26 cellular contexts compared by ENCODE assay signal in genomic region chr16:22306788-22307187, GRCh38.
"Had no signal": no experiment of that assay in that cellular context is flagged by ENCODE, and none has a peak within 500 bp of the region (broad histone marks: within the 10 kb centered on the region; RNA-seq: fewer than 3 reads in every experiment).

No MANE protein-coding gene starts in this region.

- H3K27ac Mint-ChIP-seq: mesothelial cell of epicardium; natural killer cell treated with Interleukin-12 subunit alpha and Interleukin-12 subunit beta and Interleukin-15 and Interleukin-18, amount 100 ng/mL, for 72 hours; stimulated activated naive CD8-positive, alpha-beta T cell treated with anti-CD3 and anti-CD28 coated beads, Interleukin-15, Interleukin-2, amounts not matched to agents 100 ng/mL and 50 ng/mL, for 24 hours; type B pancreatic cell had no signal

- H3K27me3 ChIP-seq: left lung, suprapubic skin, tibial artery, uterus had no signal

- H3K27ac ChIP-seq: left lung, lower lobe of right lung, parathyroid adenoma, psoas muscle, skin epidermis, suprapubic skin, thoracic aorta, tibial artery, uterus had no signal

- H2AFZ ChIP-seq: parathyroid adenoma had no signal

- H3K36me3 ChIP-seq: uterus had no signal

- H3K9ac ChIP-seq: parathyroid adenoma had no signal

- DNase-seq: head of caudate nucleus; hippocampal formation; left colon; left lung; lower lobe of right lung; mammary epithelial cell; mesendoderm; naive thymus-derived CD4-positive, alpha-beta T cell; occipital lobe; psoas muscle; stimulated activated CD4-positive, alpha-beta T cell treated with anti-CD3 and anti-CD28 coated beads, Interleukin-12 subunit alpha, Interleukin-12 subunit beta, amount 100 ng/mL, for 4 hours; stimulated activated CD4-positive, alpha-beta T cell treated with anti-CD3 and anti-CD28 coated beads, Interleukin-15, amount 100 ng/mL, for 24 hours; stimulated activated CD4-positive, alpha-beta T cell treated with anti-CD3 and anti-CD28 coated beads, Interleukin-2, amount 100 ng/mL, for 24 hours; stimulated activated CD4-positive, alpha-beta T cell treated with anti-CD3 and anti-CD28 coated beads, Interleukin-4, amount 100 ng/mL, for 1 hour; stimulated activated naive CD4-positive, alpha-beta T cell; tibial artery; uterus had no signal

- H3K4me1 ChIP-seq: left lung, lower lobe of right lung, parathyroid adenoma, psoas muscle, tibial artery, uterus had no signal

- H3K9me3 Mint-ChIP-seq: mesothelial cell of epicardium; natural killer cell treated with Interleukin-12 subunit alpha and Interleukin-12 subunit beta and Interleukin-15 and Interleukin-18, amount 100 ng/mL, for 72 hours; stimulated activated naive CD8-positive, alpha-beta T cell treated with anti-CD3 and anti-CD28 coated beads, Interleukin-15, Interleukin-2, amounts not matched to agents 100 ng/mL and 50 ng/mL, for 24 hours; type B pancreatic cell had no signal

- H3K27me3 Mint-ChIP-seq: naive thymus-derived CD4-positive, alpha-beta T cell; natural killer cell treated with Interleukin-12 subunit alpha and Interleukin-12 subunit beta and Interleukin-15 and Interleukin-18, amount 100 ng/mL, for 72 hours; stimulated activated naive CD8-positive, alpha-beta T cell treated with anti-CD3 and anti-CD28 coated beads, Interleukin-15, Interleukin-2, amounts not matched to agents 100 ng/mL and 50 ng/mL, for 24 hours; type B pancreatic cell had no signal

- H3K4me1 Mint-ChIP-seq: mesothelial cell of epicardium had no signal

- ATAC-seq: left colon; left lung; lower lobe of right lung; naive thymus-derived CD4-positive, alpha-beta T cell; natural killer cell treated with Interleukin-12 subunit alpha and Interleukin-12 subunit beta and Interleukin-15 and Interleukin-18, amount 100 ng/mL, for 72 hours; psoas muscle; sciatic nerve had no signal

- H3K9me3 ChIP-seq: left lung, lower lobe of right lung, psoas muscle, suprapubic skin, thoracic aorta, tibial artery, uterus had no signal

- H3K4me3 ChIP-seq: left lung, lower lobe of right lung, psoas muscle, skin epidermis, suprapubic skin, thoracic aorta, tibial artery, uterus had no signal

- H3K4me3 Mint-ChIP-seq: mesothelial cell of epicardium; naive thymus-derived CD4-positive, alpha-beta T cell; natural killer cell treated with Interleukin-12 subunit alpha and Interleukin-12 subunit beta and Interleukin-15 and Interleukin-18, amount 100 ng/mL, for 72 hours; stimulated activated naive CD8-positive, alpha-beta T cell treated with anti-CD3 and anti-CD28 coated beads, Interleukin-15, Interleukin-2, amounts not matched to agents 100 ng/mL and 50 ng/mL, for 24 hours; type B pancreatic cell had no signal
